In the genomic region with DNA sequence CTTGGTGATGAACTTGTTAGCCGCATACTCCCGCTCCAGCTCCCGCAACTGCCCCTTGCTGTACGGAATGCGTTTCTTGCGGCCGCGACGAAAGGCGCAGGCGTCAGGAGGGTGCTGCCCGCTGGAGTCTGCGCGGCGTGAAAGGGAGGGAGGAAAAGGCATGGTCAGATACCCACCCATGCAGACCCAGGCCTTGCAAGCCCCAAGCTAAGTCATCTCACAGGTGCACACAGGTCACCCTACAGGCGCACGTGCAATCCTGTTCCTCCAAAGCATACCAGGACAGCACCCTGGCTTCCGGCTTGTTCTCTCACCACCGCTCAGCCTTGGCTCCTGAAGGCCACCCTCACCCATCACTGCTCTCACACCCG, we compare ENCODE assay signal across 28 cellular contexts. TPM values are rescaled to one million over a fixed set of nuclear protein-coding genes. Genes with fewer than 3 reads are reported as not detected.
DNase-seq lines count a peak whose midpoint lies in the region; ATAC-seq and TF ChIP-seq lines count a peak whose summit lies in the region.
"Had no signal": no experiment of that assay in that cellular context is flagged by ENCODE, and none has a peak within 500 bp of the region (broad histone marks: within the 10 kb centered on the region; RNA-seq: fewer than 3 reads in every experiment).

No MANE protein-coding gene starts in this region.

- H4K20me1 ChIP-seq in HCT116 (ENCODE audit: insufficient read depth) = no peaks in the 10 kb centered on the region

- H3K9me2 ChIP-seq in HCT116 (ENCODE audit: insufficient read depth) = no peaks in the 10 kb centered on the region

- no peak overlapping the region for H2AFZ ChIP-seq in HCT116 (ENCODE audit: low read depth, low read length, poor library complexity, severe bottlenecking)

- RAD21 ChIA-PET in HCT116 (lab: Charles Lee; ENCODE audit: low non-redundant PET in 1 of 2, low total read pairs in 2 of 2, uncharacterized antibody in 2 of 2, unreplicated experiment in 2 of 2) = no interaction called here

- no peaks in the 10 kb centered on the region for H3K9me3 Mint-ChIP-seq in WTC11
- H3K9me3 Mint-ChIP-seq in stimulated activated effector memory CD8-positive, alpha-beta T cell treated with anti-CD3 and anti-CD28 coated beads, Interleukin-12 subunit alpha, Interleukin-12 subunit beta, amount 100 ng/mL, for 72 hours = no peaks in the 10 kb centered on the region
- H3K9me3 Mint-ChIP-seq: activated CD4-positive, alpha-beta T cell treated with anti-CD3 and anti-CD28 coated beads, Interleukin-2, amount 10 ng/mL, durations not matched to agents 7 days and 5 days; activated naive CD4-positive, alpha-beta T cell treated with anti-CD3 and anti-CD28 coated beads for 36 hours; activated T-cell treated with anti-CD3 and anti-CD28 coated beads, Interleukin-2, amount 50 U/mL, for 72 hours; dendritic cell treated with granulocyte-macrophage colony-stimulating factor and Interleukin-4, amounts not matched to agents 40 ng/mL and 50 ng/mL, for 4 days had no signal

- POLR2A ChIA-PET in HCT116 (lab: Charles Lee) = no interaction called here
- POLR2A ChIA-PET in WTC11 (lab: Charles Lee) = no interaction called here

- no peak for TF ChIP-seq RAD21 in HCT116 (IDR thresholded peaks at IDR 0.05; ENCODE audit: low read depth)

- H3K36me3 Mint-ChIP-seq in WTC11 = no peaks in the 10 kb centered on the region
- H3K36me3 Mint-ChIP-seq in stimulated activated effector memory CD8-positive, alpha-beta T cell treated with anti-CD3 and anti-CD28 coated beads, Interleukin-12 subunit alpha, Interleukin-12 subunit beta, amount 100 ng/mL, for 72 hours = peaks cover 13% of the 10 kb centered on the region

- no peak for TF ChIP-seq POLR2A in HCT116 (IDR thresholded peaks at IDR 0.05; ENCODE audit: borderline replicate concordance, extremely low read depth, insufficient read depth, insufficient read length)

- H3K27me3 ChIP-seq in HCT116 (ENCODE audit: insufficient read depth, low read length) = no peaks in the 10 kb centered on the region

- H3K27ac ChIP-seq in HCT116 (ENCODE audit: low read depth, low read length) = no peak overlapping the region

- 0 out of 2 replicates have a peak overlapping the region, but pooled peaks have one; percentile 95 for H3K4me2 ChIP-seq in HCT116 (ENCODE audit: low read length)

- no peak overlapping the region for H3K4me3 ChIP-seq in HCT116 (replicated peaks in 1 of 2; ENCODE audit: low read depth in 1 of 2, low read length in 2 of 2)
- H3K4me3 ChIP-seq: lung had no signal

- H3K9me3 ChIP-seq in HCT116 (ENCODE audit: control insufficient read depth in 1 of 2, insufficient read depth in 1 of 2, low read depth in 1 of 2, low read length in 2 of 2) = no peaks in the 10 kb centered on the region

- DNase-seq in HCT116 (ENCODE audit: low read depth, low spot score) = no peak
- no peak for DNase-seq in WTC11 (ENCODE audit: low spot score)
- peak; percentile 38 to 65 for DNase-seq in left colon
- DNase-seq in stimulated activated effector memory CD8-positive, alpha-beta T cell treated with anti-CD3 and anti-CD28 coated beads, Interleukin-12 subunit alpha, Interleukin-12 subunit beta, amount 100 ng/mL, for 72 hours (ENCODE audit: low spot score in 2 of 2) = no peak
- no peak for DNase-seq in SIG-M5 (lab: John Stamatoyannopoulos, UW)
- no peak for DNase-seq in GM03348 (ENCODE audit: low spot score)
- DNase-seq in ACHN = no peak
- DNase-seq: activated CD4-positive, alpha-beta T cell treated with anti-CD3 and anti-CD28 coated beads, Interleukin-2, amount 10 ng/mL, durations not matched to agents 7 days and 5 days; activated CD8-positive, alpha-beta memory T cell treated with anti-CD3 and anti-CD28 coated beads, Interleukin-2, amount 10 ng/mL, durations not matched to agents 7 days and 5 days; activated naive CD4-positive, alpha-beta T cell treated with anti-CD3 and anti-CD28 coated beads for 36 hours; activated T-cell treated with anti-CD3 and anti-CD28 coated beads, Interleukin-2, amount 50 U/mL, for 72 hours; aorta; DMS53; H7; Kasumi-1; NCI-H1694; NCI-H2171; NCI-H524; nucleus accumbens; small intestine; stimulated activated CD4-positive, alpha-beta T cell treated with anti-CD3 and anti-CD28 coated beads, Interleukin-2, amount 100 ng/mL, for 48 hours; stimulated activated naive CD4-positive, alpha-beta T cell; T-helper 2 cell had no signal

- intact Hi-C loops in HCT116 (cut with micrococcal nuclease) = no loop called here
- intact Hi-C loops in left colon (cut with DNase I, micrococcal nuclease) = loop anchor here in 1 of 2 donors (5.0 kb wide), 1 partner anchor 65 kb away; no protein-coding TSS in a partner anchor

- H3K4me1 Mint-ChIP-seq in WTC11 = peaks cover 43% of the 10 kb centered on the region
- H3K4me1 Mint-ChIP-seq in stimulated activated effector memory CD8-positive, alpha-beta T cell treated with anti-CD3 and anti-CD28 coated beads, Interleukin-12 subunit alpha, Interleukin-12 subunit beta, amount 100 ng/mL, for 72 hours = peaks cover 45% of the 10 kb centered on the region

- H3K4me3 Mint-ChIP-seq in WTC11 = no peak overlapping the region
- no peak overlapping the region for H3K4me3 Mint-ChIP-seq in stimulated activated effector memory CD8-positive, alpha-beta T cell treated with anti-CD3 and anti-CD28 coated beads, Interleukin-12 subunit alpha, Interleukin-12 subunit beta, amount 100 ng/mL, for 72 hours
- H3K4me3 Mint-ChIP-seq: activated CD4-positive, alpha-beta T cell treated with anti-CD3 and anti-CD28 coated beads, Interleukin-2, amount 10 ng/mL, durations not matched to agents 7 days and 5 days; activated CD8-positive, alpha-beta memory T cell treated with anti-CD3 and anti-CD28 coated beads, Interleukin-2, amount 10 ng/mL, durations not matched to agents 7 days and 5 days; activated naive CD4-positive, alpha-beta T cell treated with anti-CD3 and anti-CD28 coated beads for 36 hours; activated T-cell treated with anti-CD3 and anti-CD28 coated beads, Interleukin-2, amount 50 U/mL, for 72 hours; dendritic cell treated with granulocyte-macrophage colony-stimulating factor and Interleukin-4, amounts not matched to agents 40 ng/mL and 50 ng/mL, for 4 days had no signal

- in situ Hi-C loops in ACHN (cut with HindIII; ENCODE audit: low pct_ligation_motif_present, low pct_unique_long_range_greater_than_20kb, low sequenced_read_pairs) = no loop called here

- H3K27me3 Mint-ChIP-seq in WTC11 (ENCODE audit: low read depth) = peaks cover 100% of the 10 kb centered on the region

- peaks cover 5 to 21% of the 10 kb centered on the region in 2 experiments; a peak in 3 of 4 replicates for H3K4me1 ChIP-seq in HCT116 (ENCODE audit: control insufficient read depth in 1 of 2, insufficient read depth in 2 of 2, low read length in 2 of 2)

- H3K9ac ChIP-seq in HCT116 (ENCODE audit: low read length) = no peak overlapping the region

- no peak overlapping the region for H3K27ac Mint-ChIP-seq in WTC11
- H3K27ac Mint-ChIP-seq in stimulated activated effector memory CD8-positive, alpha-beta T cell treated with anti-CD3 and anti-CD28 coated beads, Interleukin-12 subunit alpha, Interleukin-12 subunit beta, amount 100 ng/mL, for 72 hours = no peak overlapping the region
- H3K27ac Mint-ChIP-seq: activated CD4-positive, alpha-beta T cell treated with anti-CD3 and anti-CD28 coated beads, Interleukin-2, amount 10 ng/mL, durations not matched to agents 7 days and 5 days; activated CD8-positive, alpha-beta memory T cell treated with anti-CD3 and anti-CD28 coated beads, Interleukin-2, amount 10 ng/mL, durations not matched to agents 7 days and 5 days; activated naive CD4-positive, alpha-beta T cell treated with anti-CD3 and anti-CD28 coated beads for 36 hours; activated T-cell treated with anti-CD3 and anti-CD28 coated beads, Interleukin-2, amount 50 U/mL, for 72 hours; dendritic cell treated with granulocyte-macrophage colony-stimulating factor and Interleukin-4, amounts not matched to agents 40 ng/mL and 50 ng/mL, for 4 days had no signal

- TF ChIP-seq CTCF in HCT116 (IDR thresholded peaks at IDR 0.05 in 2 of 3, conservative IDR thresholded peaks at IDR 0.05 in 1 of 3; ENCODE audit: borderline replicate concordance in 1 of 3, insufficient read depth in 1 of 3, low read depth in 2 of 3, low read length in 2 of 3) (no peak), WTC11 (IDR thresholded peaks at IDR 0.05) (no peak)

- no peaks in the 10 kb centered on the region for H3K36me3 ChIP-seq in HCT116 (ENCODE audit: control insufficient read depth in 1 of 2, insufficient read depth in 2 of 2, low read length in 2 of 2)

- H3K79me2 ChIP-seq in HCT116 (ENCODE audit: insufficient read depth, low read length) = no peaks in the 10 kb centered on the region

- CTCF ChIA-PET in HCT116 (lab: Charles Lee) = interaction anchor here (2.1 to 6.8 kb wide), 4 partner anchors 48 to 158 kb away, joined by 13 to 97 read pairs (median 21); no protein-coding TSS in a partner anchor
- CTCF ChIA-PET in WTC11 (lab: Charles Lee) = interaction anchor here (1.4 to 10.9 kb wide), 3 partner anchors 52 to 152 kb away, joined by 3 to 218 read pairs (median 127); no protein-coding TSS in a partner anchor

- no TSS peak for BruUV-seq in HCT116 (replicated peaks; lab: Mats Ljungman, UMichigan)

- no peak for ATAC-seq in HCT116
- no peak for ATAC-seq in WTC11
- peak; percentile 11 for ATAC-seq in left colon
- peak; percentile 57 for ATAC-seq in stimulated activated effector memory CD8-positive, alpha-beta T cell treated with anti-CD3 and anti-CD28 coated beads, Interleukin-12 subunit alpha, Interleukin-12 subunit beta, amount 100 ng/mL, for 72 hours
- ATAC-seq: activated CD8-positive, alpha-beta memory T cell treated with anti-CD3 and anti-CD28 coated beads, Interleukin-2, amount 10 ng/mL, durations not matched to agents 7 days and 5 days; activated T-cell treated with anti-CD3 and anti-CD28 coated beads, Interleukin-2, amount 50 U/mL, for 72 hours had no signal

TF ChIP-seq in HCT116, 20 proteins besides CTCF, POLR2A, EP300 and RAD21:
- TF ChIP-seq JUND (IDR thresholded peaks at IDR 0.05) = no peak

TF ChIP-seq in WTC11, 78 proteins besides CTCF, POLR2A, EP300 and RAD21:
- TF ChIP-seq GRHL2 (CRISPR knock-in tag; IDR thresholded peaks at IDR 0.05; ENCODE audit: insufficient replicate concordance, severe bottlenecking) (peak; percentile 63), SP1 (CRISPR knock-in tag; conservative IDR thresholded peaks at IDR 0.05) (no peak)

RNA-seq across cellular contexts. Expression of a gene that starts 1.6 kb away (rescaled TPM):
- total RNA-seq in HCT116 (2021; ENCODE audit: unreplicated experiment) = 7.8 TPM
- polyA plus RNA-seq in HCT116 (2012) = 3.7 and 5.4 TPM in 2 replicates
- 1.6 to 2.8 TPM (median 1.7 TPM) in 3 replicates for total RNA-seq in WTC11 (2021)
- total RNA-seq in left colon = 10 to 100 TPM; 39.4 to 88.0 TPM
- total RNA-seq: activated CD4-positive, alpha-beta T cell treated with anti-CD3 and anti-CD28 coated beads, Interleukin-2, amount 10 ng/mL, durations not matched to agents 7 days and 5 days; activated CD8-positive, alpha-beta memory T cell treated with anti-CD3 and anti-CD28 coated beads, Interleukin-2, amount 10 ng/mL, durations not matched to agents 7 days and 5 days; activated naive CD4-positive, alpha-beta T cell treated with anti-CD3 and anti-CD28 coated beads for 36 hours; activated T-cell treated with anti-CD3 and anti-CD28 coated beads, Interleukin-2, amount 50 U/mL, for 72 hours; aorta; fibroblast of lung; kidney epithelial cell; lung had no signal
- polyA plus RNA-seq: fibroblast of lung, lung had no signal

RNA-seq across cellular contexts. Expression of a gene that starts 3.9 kb away (rescaled TPM):
- total RNA-seq in HCT116 (2021; ENCODE audit: unreplicated experiment) (not detected), WTC11 (2021) (8.0 to 22.3 TPM (median 9.2 TPM) in 3 replicates), left colon (10 to 100 TPM; 10.1 to 11.7 TPM)
- 0.36 TPM in 1 of 2 replicates, not detected in the other for polyA plus RNA-seq in HCT116 (2012)
- total RNA-seq: activated CD4-positive, alpha-beta T cell treated with anti-CD3 and anti-CD28 coated beads, Interleukin-2, amount 10 ng/mL, durations not matched to agents 7 days and 5 days; activated CD8-positive, alpha-beta memory T cell treated with anti-CD3 and anti-CD28 coated beads, Interleukin-2, amount 10 ng/mL, durations not matched to agents 7 days and 5 days; activated naive CD4-positive, alpha-beta T cell treated with anti-CD3 and anti-CD28 coated beads for 36 hours; activated T-cell treated with anti-CD3 and anti-CD28 coated beads, Interleukin-2, amount 50 U/mL, for 72 hours; aorta; cardiac septum; fibroblast of lung; kidney epithelial cell; lung had no signal
- polyA plus RNA-seq: aorta, fibroblast of lung, lung, small intestine had no signal

RNA-seq across cellular contexts. Expression of a gene that starts 4.6 kb away (rescaled TPM):
- total RNA-seq in HCT116 (2021; ENCODE audit: unreplicated experiment) = not detected
- not detected in 2 replicates for polyA plus RNA-seq in HCT116 (2012)
- 35.2 to 60.8 TPM (median 37.9 TPM) in 3 replicates for total RNA-seq in WTC11 (2021)
- total RNA-seq in left colon = 100 to 1,000 TPM; 200 to 261 TPM
- total RNA-seq: activated CD4-positive, alpha-beta T cell treated with anti-CD3 and anti-CD28 coated beads, Interleukin-2, amount 10 ng/mL, durations not matched to agents 7 days and 5 days; activated CD8-positive, alpha-beta memory T cell treated with anti-CD3 and anti-CD28 coated beads, Interleukin-2, amount 10 ng/mL, durations not matched to agents 7 days and 5 days; activated naive CD4-positive, alpha-beta T cell treated with anti-CD3 and anti-CD28 coated beads for 36 hours; activated T-cell treated with anti-CD3 and anti-CD28 coated beads, Interleukin-2, amount 50 U/mL, for 72 hours; aorta; cardiac septum; fibroblast of lung; kidney epithelial cell; lung had no signal
- polyA plus RNA-seq: fibroblast of lung, lung, small intestine had no signal

Comparison
In these comparisons a context has a peak if more than half of its experiments do, and no peak if none do; other contexts are left out.
1. ATAC-seq: peak in left colon (single experiment) and stimulated activated effector memory CD8-positive, alpha-beta T cell treated with anti-CD3 and anti-CD28 coated beads, Interleukin-12 subunit alpha, Interleukin-12 subunit beta, amount 100 ng/mL, for 72 hours (single experiment); none in HCT116 (single experiment) and WTC11 (single experiment).
2. DNase-seq: peak in left colon (2 of 2); none in HCT116 (single experiment), WTC11 (single experiment), stimulated activated effector memory CD8-positive, alpha-beta T cell treated with anti-CD3 and anti-CD28 coated beads, Interleukin-12 subunit alpha, Interleukin-12 subunit beta, amount 100 ng/mL, for 72 hours (0 of 2), SIG-M5 (single experiment), GM03348 (single experiment) and ACHN (single experiment).
3. RNA of a gene that starts 4.6 kb away (total RNA-seq): 200 to 261 TPM in left colon and 35.2 to 60.8 TPM in WTC11; not detected in HCT116 (single experiment); every median in the first group is over 10 times any median in the second.